In genomic region chr20:17617868-17618672, GRCh38 we compare ENCODE assay signal across 11 cellular contexts. TPM values are rescaled to one million over a fixed set of nuclear protein-coding genes. Genes with fewer than 3 reads are reported as not detected.
A peak's percentile ranks its signal among the peaks of the same experiment; 100 is the strongest.
DNase-seq lines count a peak whose midpoint lies in the region; ATAC-seq and TF ChIP-seq lines count a peak whose summit lies in the region.
"Had no signal": no experiment of that assay in that cellular context is flagged by ENCODE, and none has a peak within 500 bp of the region (broad histone marks: within the 10 kb centered on the region; RNA-seq: fewer than 3 reads in every experiment).

No MANE protein-coding gene starts in this region.

- no peak for TF ChIP-seq POLR2A in ovary (IDR thresholded peaks at IDR 0.05)

- DNase-seq in D341Med (ENCODE audit: low spot score) = peak; percentile 30
- DNase-seq in NCI-H1105 (lab: John Stamatoyannopoulos, UW) = peak; percentile 75
- DNase-seq in coronary artery (ENCODE audit: low spot score) = peak; percentile 72
- peak in 3 of 5 donors; percentile 19 to 42 (median 25) for DNase-seq in ovary
- no peak for DNase-seq in cerebellar cortex (ENCODE audit: low spot score)
- no peak for DNase-seq in NCI-H1092 treated with DMSO at 0.1 percent for 48 hours (lab: John Stamatoyannopoulos, UW)
- DNase-seq: activated CD4-positive, CD25-positive, alpha-beta regulatory T cell treated with anti-CD3 and anti-CD28 coated beads, Interleukin-2, amount 50 U/mL, for 72 hours; DMS153; NCI-H2029 had no signal

- H3K36me3 ChIP-seq in ovary = no peaks in the 10 kb centered on the region

- H3K4me3 ChIP-seq in coronary artery (no peak overlapping the region), ovary (no peak overlapping the region)

- TF ChIP-seq CTCF in coronary artery (IDR thresholded peaks at IDR 0.05) = no peak
- TF ChIP-seq CTCF in ovary (IDR thresholded peaks at IDR 0.05) = no peak

- peaks cover 6% of the 10 kb centered on the region for H3K4me1 ChIP-seq in ovary (ENCODE audit: insufficient read depth)

- H3K27ac ChIP-seq in coronary artery = peak overlapping the region in 1 of 2 donors; percentile 93
- H3K27ac ChIP-seq in ovary = no peak overlapping the region

- no peak for ATAC-seq in HG03520 (IDR thresholded peaks at IDR 0.05; ENCODE audit: unreplicated experiment)
- ATAC-seq in GM21515 (IDR thresholded peaks at IDR 0.05; ENCODE audit: unreplicated experiment) = no peak

- H3K9me3 ChIP-seq in ovary = no peaks in the 10 kb centered on the region

- 82 to 88% (median 87%) methylated on average over 20 of the region's 20 CpGs for whole genome bisulfite sequencing in ovary, 3 donors

- intact Hi-C loops in ovary (cut with DNase I) = loop anchor here (2.0 to 5.0 kb wide), 2 partner anchors 81 kb away; no protein-coding TSS in a partner anchor

- TF ChIP-seq EP300 in ovary (IDR thresholded peaks at IDR 0.05) = no peak

- no peaks in the 10 kb centered on the region for H3K27me3 ChIP-seq in ovary

RNA-seq across cellular contexts. Expression of gene DSTN, which starts 48.2 kb away (rescaled TPM):
- 100 to 1,000 TPM; 162 to 429 (median 299) TPM for total RNA-seq in ovary
- polyA plus RNA-seq in ovary = 1,000 to 10,000 TPM in 1 of 2 donors, 100 to 1,000 TPM in 1; 404 to 1,033 TPM

Comparison
In these comparisons a context has a peak if more than half of its experiments do, and no peak if none do; other contexts are left out.
1. DNase-seq: peak in D341Med (single experiment), NCI-H1105 (single experiment), coronary artery (single experiment) and ovary (3 of 5); none in cerebellar cortex (single experiment) and NCI-H1092 treated with DMSO at 0.1 percent for 48 hours (single experiment).